In genomic region chr6:155213611-155214372, GRCh38 we compare ENCODE assay signal across 22 cellular contexts. TPM values are rescaled to one million over a fixed set of nuclear protein-coding genes. Genes with fewer than 3 reads are reported as not detected.
"Had no signal": no experiment of that assay in that cellular context is flagged by ENCODE, and none has a peak within 500 bp of the region (broad histone marks: within the 10 kb centered on the region; RNA-seq: fewer than 3 reads in every experiment).

No MANE protein-coding gene starts in this region.

- ATAC-seq: activated CD8-positive, alpha-beta T cell treated with anti-CD3 and anti-CD28 coated beads, Interleukin-2, amount 10 ng/mL, durations not matched to agents 7 days and 5 days had no signal

- H3K4me3 ChIP-seq: coronary artery had no signal

- H3K27ac ChIP-seq: coronary artery had no signal

- DNase-seq: activated B cell treated with CpG ODN at 0.5 μM for 24 hours; activated CD4-positive, alpha-beta T cell treated with anti-CD3 and anti-CD28 coated beads for 48 hours; activated CD8-positive, alpha-beta memory T cell treated with anti-CD3 and anti-CD28 coated beads, Interleukin-2, amount 50 U/mL, for 4 hours; activated CD8-positive, alpha-beta T cell treated with anti-CD3 and anti-CD28 coated beads, Interleukin-2, amount 10 ng/mL, durations not matched to agents 7 days and 5 days; activated gamma-delta T cell; activated naive CD8-positive, alpha-beta T cell treated with anti-CD3 and anti-CD28 coated beads for 36 hours; activated T-cell treated with anti-CD3 and anti-CD28 coated beads, Interleukin-2, amount 50 U/mL, for 48 hours; amygdala; foreskin melanocyte; kidney glomerular epithelial cell; nucleus accumbens; posterior cingulate gyrus; retina; small intestine; stimulated activated CD4-positive, alpha-beta T cell treated with anti-CD3 and anti-CD28 coated beads, Interleukin-4, amount 100 ng/mL, for 24 hours; stimulated activated naive CD4-positive, alpha-beta T cell treated with Interleukin-2 at 50 U/mL for 16 hours; substantia nigra had no signal

RNA-seq across cellular contexts. Expression of gene CLDN20, which starts 50.0 kb away (rescaled TPM):
- total RNA-seq: activated B cell treated with CpG ODN at 0.5 μM for 24 hours; activated CD8-positive, alpha-beta T cell treated with anti-CD3 and anti-CD28 coated beads, Interleukin-2, amount 10 ng/mL, durations not matched to agents 7 days and 5 days; activated naive CD8-positive, alpha-beta T cell treated with anti-CD3 and anti-CD28 coated beads for 36 hours; lung microvascular endothelial cell; mononuclear cell; natural killer cell treated with Interleukin-12 subunit alpha and Interleukin-12 subunit beta and Interleukin-15 and Interleukin-18, amount 100 ng/mL, for 72 hours; T-helper 2 cell treated with Interferon-gamma antibody and Interleukin-4, amounts not matched to agents 100 ng/mL and 5 ng/mL, for 36 hours had no signal
- polyA plus RNA-seq: small intestine had no signal
